Comparison of ENCODE assay signal across 30 cellular contexts in genomic region chr16:55901756-55902155, GRCh38. TPM values are rescaled to one million over a fixed set of nuclear protein-coding genes. Genes with fewer than 3 reads are reported as not detected.
"Had no signal": no experiment of that assay in that cellular context is flagged by ENCODE, and none has a peak within 500 bp of the region (broad histone marks: within the 10 kb centered on the region; RNA-seq: fewer than 3 reads in every experiment).

No MANE protein-coding gene starts in this region.

- H3K4me3 ChIP-seq: dorsolateral prefrontal cortex, gastrocnemius medialis, heart left ventricle, hepatocyte, left ventricle myocardium inferior, lower lobe of right lung, prostate gland, right atrium auricular region, smooth muscle cell, thyroid gland had no signal

- H3K27me3 ChIP-seq: dorsolateral prefrontal cortex, gastrocnemius medialis, hepatocyte, right atrium auricular region, thyroid gland had no signal

- H3K36me3 ChIP-seq: gastrocnemius medialis, heart left ventricle, left ventricle myocardium inferior, lower lobe of right lung, prostate gland, right atrium auricular region, thyroid gland had no signal

- ATAC-seq: gastrocnemius medialis; left colon; lower lobe of right lung; natural killer cell; sciatic nerve; stimulated activated naive CD8-positive, alpha-beta T cell treated with anti-CD3 and anti-CD28 coated beads, Interleukin-15, amount 100 ng/mL, for 72 hours had no signal

- H3K4me2 ChIP-seq: hepatocyte, smooth muscle cell had no signal

- H3K27ac ChIP-seq: gastrocnemius medialis, heart left ventricle, hepatocyte, left ventricle myocardium inferior, lower lobe of right lung, prostate gland, right atrium auricular region, thyroid gland had no signal

- DNase-seq: dorsolateral prefrontal cortex; effector CD4-positive, alpha-beta T cell; foreskin fibroblast; gastrocnemius medialis; heart left ventricle; kidney; left colon; left ventricle myocardium inferior; lower lobe of right lung; natural killer cell; stimulated activated CD4-positive, alpha-beta T cell treated with anti-CD3 and anti-CD28 coated beads, Interleukin-12 subunit alpha, Interleukin-12 subunit beta, amount 100 ng/mL, for 4 hours; stimulated activated CD4-positive, alpha-beta T cell treated with anti-CD3 and anti-CD28 coated beads, Interleukin-1b, Interleukin-23, amount 100 ng/mL, for 48 hours; stimulated activated CD4-positive, alpha-beta T cell treated with anti-CD3 and anti-CD28 coated beads, Interleukin-4, amount 100 ng/mL, for 1 hour; stimulated activated CD8-positive, alpha-beta memory T cell treated with anti-CD3 and anti-CD28 coated beads, Interleukin-4, amount 100 ng/mL, for 48 hours; stimulated activated naive CD4-positive, alpha-beta T cell; stimulated activated naive CD8-positive, alpha-beta T cell treated with anti-CD3 and anti-CD28 coated beads, Interleukin-15, amount 100 ng/mL, for 72 hours; thyroid gland; trophoblast cell had no signal

- H3K4me1 ChIP-seq: gastrocnemius medialis, heart left ventricle, left ventricle myocardium inferior, lower lobe of right lung, prostate gland, right atrium auricular region had no signal

- H3K9me3 ChIP-seq: gastrocnemius medialis, lower lobe of right lung, prostate gland, thyroid gland had no signal

RNA-seq across cellular contexts. Expression of gene CES5A, which starts 26.6 kb away (rescaled TPM):
- total RNA-seq: gastrocnemius medialis, glomerular endothelial cell, hepatocyte, kidney, left colon, left ventricle myocardium inferior, lower lobe of right lung, mesenteric fat pad, mononuclear cell, natural killer cell, neural crest cell, osteoblast, prostate gland, right atrium auricular region, sciatic nerve, smooth muscle cell, subcutaneous adipose tissue, temporal lobe, thyroid gland had no signal
